ENCODE assay signal across 25 cellular contexts in the genomic region with DNA sequence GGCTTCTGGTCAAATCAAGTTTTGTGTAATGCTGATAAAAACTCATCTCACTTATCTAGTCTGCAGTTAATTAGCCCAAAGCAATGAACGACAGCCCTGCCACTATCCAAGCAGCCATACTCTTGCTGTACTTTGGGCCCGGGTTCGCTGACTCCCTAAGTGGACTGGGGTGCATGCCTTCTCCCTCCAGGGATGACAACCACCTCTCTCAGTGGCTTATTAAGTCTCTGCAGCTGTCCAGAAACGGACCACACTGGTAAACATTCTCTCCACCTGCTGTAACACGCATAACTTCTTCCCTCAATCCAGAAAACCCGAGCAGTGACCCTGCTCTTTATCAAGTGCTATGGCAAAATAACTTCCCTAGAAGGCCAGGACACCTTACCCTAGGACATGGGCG. TPM values are rescaled to one million over a fixed set of nuclear protein-coding genes. Genes with fewer than 3 reads are reported as not detected.
DNase-seq lines count a peak whose midpoint lies in the region; ATAC-seq, FAIRE-seq and TF ChIP-seq lines count a peak whose summit lies in the region.
"Had no signal": no experiment of that assay in that cellular context is flagged by ENCODE, and none has a peak within 500 bp of the region (broad histone marks: within the 10 kb centered on the region; RNA-seq: fewer than 3 reads in every experiment).

No MANE protein-coding gene starts in this region.

- no peaks in the 10 kb centered on the region for H3K27me3 Mint-ChIP-seq in activated naive CD8-positive, alpha-beta T cell treated with anti-CD3 and anti-CD28 coated beads, Interleukin-2, amount 50 U/mL, for 24 hours
- no peaks in the 10 kb centered on the region for H3K27me3 Mint-ChIP-seq in naive thymus-derived CD4-positive, alpha-beta T cell
- H3K27me3 Mint-ChIP-seq: stimulated activated naive B cell treated with anti-CD40 and anti-IgM and Interleukin-4, amounts not matched to agents 10 μg/mL and 1 μg/mL and 100 μg/mL, for 72 hours had no signal

- H3K4me3 ChIP-seq in left ventricle myocardium inferior (no peak overlapping the region), upper lobe of right lung (no peak overlapping the region)
- no peak overlapping the region for H3K4me3 ChIP-seq in naive thymus-derived CD4-positive, alpha-beta T cell (ENCODE audit: low read length)
- H3K4me3 ChIP-seq: GM23338, K562, PC-9, SK-N-MC, tibial artery had no signal

- H3K9me3 ChIP-seq in left ventricle myocardium inferior (replicated peaks) (no peaks in the 10 kb centered on the region), upper lobe of right lung (no peaks in the 10 kb centered on the region)
- H3K9me3 ChIP-seq in naive thymus-derived CD4-positive, alpha-beta T cell (ENCODE audit: control insufficient read depth in 2 of 3, low read length in 3 of 3), result no peaks in the 10 kb centered on the region
- H3K9me3 ChIP-seq: tibial artery had no signal

- intact Hi-C loops in left ventricle myocardium inferior (cut with micrococcal nuclease) (no loop called here), Right ventricle myocardium inferior (cut with DNase I) (loop anchor here (10.0 kb wide), 1 partner anchor 86 kb away; no protein-coding TSS in a partner anchor), upper lobe of right lung (cut with DNase I) (no loop called here)
- intact Hi-C loops in naive thymus-derived CD4-positive, alpha-beta T cell (cut with micrococcal nuclease), result loop anchor here (5.0 to 10.0 kb wide), 8 partner anchors 124 to 816 kb away; partner anchors contain the start of genes BTRC (in 1 of the 2), GBF1 (in 1 of the 2), HPS6 (in 1 of the 2) and KCNIP2 (in 1 of the 2)

- peaks cover 81% of the 10 kb centered on the region for H3K4me1 ChIP-seq in left ventricle myocardium inferior
- peaks cover 21 to 28% of the 10 kb centered on the region in 2 donors for H3K4me1 ChIP-seq in naive thymus-derived CD4-positive, alpha-beta T cell (ENCODE audit: control insufficient read depth in 2 of 2, insufficient read depth in 2 of 2, low read length in 2 of 2)
- H3K4me1 ChIP-seq in upper lobe of right lung, result peaks cover 46% of the 10 kb centered on the region

- no peak for FAIRE-seq in GM12891 (lab: Jason Lieb, UNC)
- FAIRE-seq: islet of Langerhans had no signal

- no peak for TF ChIP-seq CTCF in left ventricle myocardium inferior (IDR thresholded peaks at IDR 0.05; ENCODE audit: borderline replicate concordance)
- TF ChIP-seq CTCF in upper lobe of right lung (IDR thresholded peaks at IDR 0.05), result no peak

- CTCF ChIA-PET in naive thymus-derived CD4-positive, alpha-beta T cell (lab: Charles Lee), result no interaction called here

- H3K27ac ChIP-seq in left ventricle myocardium inferior (replicated peaks) (peak overlapping the region; percentile 43), upper lobe of right lung (peak overlapping the region; percentile 6)
- H3K27ac ChIP-seq in naive thymus-derived CD4-positive, alpha-beta T cell (ENCODE audit: low read depth, low read length), result no peak overlapping the region
- H3K27ac ChIP-seq: PC-9, SK-N-MC, tibial artery had no signal

- H3K4me3 Mint-ChIP-seq in activated naive CD8-positive, alpha-beta T cell treated with anti-CD3 and anti-CD28 coated beads, Interleukin-2, amount 50 U/mL, for 24 hours, result no peak overlapping the region
- peak overlapping the region in 6 of 10 donors; percentile 11 to 52 (median 33) for H3K4me3 Mint-ChIP-seq in naive thymus-derived CD4-positive, alpha-beta T cell
- H3K4me3 Mint-ChIP-seq: CD14-positive monocyte; GM23338; stimulated activated naive B cell treated with anti-CD40 and anti-IgM and Interleukin-4, amounts not matched to agents 10 μg/mL and 1 μg/mL and 100 μg/mL, for 72 hours had no signal

- H3K36me3 ChIP-seq in left ventricle myocardium inferior (no peaks in the 10 kb centered on the region), upper lobe of right lung (no peaks in the 10 kb centered on the region)
- peaks cover 0 to 4% (median 0%) of the 10 kb centered on the region in 3 experiments for H3K36me3 ChIP-seq in naive thymus-derived CD4-positive, alpha-beta T cell (ENCODE audit: control insufficient read depth in 2 of 3, insufficient read depth in 3 of 3, low read length in 3 of 3)

- H3K27me3 ChIP-seq in left ventricle myocardium inferior (ENCODE audit: low read depth) (no peaks in the 10 kb centered on the region), upper lobe of right lung (no peaks in the 10 kb centered on the region)
- no peaks in the 10 kb centered on the region for H3K27me3 ChIP-seq in naive thymus-derived CD4-positive, alpha-beta T cell (ENCODE audit: control insufficient read depth in 2 of 2, insufficient read depth in 2 of 2, low read length in 2 of 2)
- H3K27me3 ChIP-seq: tibial artery had no signal

- no peak for TF ChIP-seq POLR2A in GM12891 (IDR thresholded peaks at IDR 0.05; ENCODE audit: low read depth, low read length)

- ATAC-seq in Right ventricle myocardium inferior (no peak), upper lobe of right lung (no peak)
- ATAC-seq in activated naive CD8-positive, alpha-beta T cell treated with anti-CD3 and anti-CD28 coated beads, Interleukin-2, amount 50 U/mL, for 24 hours, result no peak
- ATAC-seq in naive thymus-derived CD4-positive, alpha-beta T cell, result no peak
- ATAC-seq: GM23338; K562; stimulated activated naive B cell treated with anti-CD40 and anti-IgM and Interleukin-4, amounts not matched to agents 10 μg/mL and 1 μg/mL and 100 μg/mL, for 72 hours had no signal

- H3K9me3 Mint-ChIP-seq in activated naive CD8-positive, alpha-beta T cell treated with anti-CD3 and anti-CD28 coated beads, Interleukin-2, amount 50 U/mL, for 24 hours, result no peaks in the 10 kb centered on the region
- peaks cover 0 to 2% (median 0%) of the 10 kb centered on the region in 11 donors for H3K9me3 Mint-ChIP-seq in naive thymus-derived CD4-positive, alpha-beta T cell
- H3K9me3 Mint-ChIP-seq: GM23338; stimulated activated naive B cell treated with anti-CD40 and anti-IgM and Interleukin-4, amounts not matched to agents 10 μg/mL and 1 μg/mL and 100 μg/mL, for 72 hours had no signal

- POLR2A ChIA-PET in naive thymus-derived CD4-positive, alpha-beta T cell (lab: Charles Lee), result interaction anchor here (0.7 kb wide), 1 partner anchor 379 kb away, joined by 3 read pairs; no protein-coding TSS in a partner anchor

- peak overlapping the region; percentile 23 for H3K27ac Mint-ChIP-seq in activated naive CD8-positive, alpha-beta T cell treated with anti-CD3 and anti-CD28 coated beads, Interleukin-2, amount 50 U/mL, for 24 hours
- peak overlapping the region in 5 of 9 donors; percentile 51 to 100 (median 62) for H3K27ac Mint-ChIP-seq in naive thymus-derived CD4-positive, alpha-beta T cell
- H3K27ac Mint-ChIP-seq: GM23338; stimulated activated naive B cell treated with anti-CD40 and anti-IgM and Interleukin-4, amounts not matched to agents 10 μg/mL and 1 μg/mL and 100 μg/mL, for 72 hours had no signal

- peaks cover 72% of the 10 kb centered on the region for H3K4me1 Mint-ChIP-seq in activated naive CD8-positive, alpha-beta T cell treated with anti-CD3 and anti-CD28 coated beads, Interleukin-2, amount 50 U/mL, for 24 hours
- peaks cover 36 to 81% (median 75%) of the 10 kb centered on the region in 7 donors for H3K4me1 Mint-ChIP-seq in naive thymus-derived CD4-positive, alpha-beta T cell

- DNase-seq in left ventricle myocardium inferior (no peak), Right ventricle myocardium inferior (ENCODE audit: missing footprints) (no peak), upper lobe of right lung (no peak), NCI-H748 (lab: John Stamatoyannopoulos, UW; ENCODE audit: unreplicated experiment) (no peak), GM12891 (ENCODE audit: insufficient read length, low spot score) (no peak)
- DNase-seq in activated naive CD8-positive, alpha-beta T cell treated with anti-CD3 and anti-CD28 coated beads, Interleukin-2, amount 50 U/mL, for 24 hours, result no peak
- no peak for DNase-seq in naive thymus-derived CD4-positive, alpha-beta T cell
- no peak for DNase-seq in stimulated activated CD4-positive, alpha-beta T cell treated with anti-CD3 and anti-CD28 coated beads, Interleukin-2, amount 100 ng/mL, for 24 hours
- DNase-seq: activated CD4-positive, alpha-beta T cell treated with anti-CD3 and anti-CD28 coated beads for 1 hour; activated effector memory CD4-positive, alpha-beta T cell treated with anti-CD3 and anti-CD28 coated beads, Interleukin-2, amount 50 U/mL, for 16 hours; amniotic stem cell; cerebellar nuclear complex; effector memory CD4-positive, alpha-beta T cell; head of caudate nucleus; NCI-H1092 treated with DMSO at 0.1 percent for 48 hours; NCI-H748 treated with DMSO at 0.1 percent for 48 hours; PC-9; stimulated activated naive B cell treated with anti-CD40 and anti-IgM and Interleukin-4, amounts not matched to agents 10 μg/mL and 1 μg/mL and 100 μg/mL, for 72 hours; T1000; tibial artery had no signal

- peaks cover 8% of the 10 kb centered on the region for H3K36me3 Mint-ChIP-seq in activated naive CD8-positive, alpha-beta T cell treated with anti-CD3 and anti-CD28 coated beads, Interleukin-2, amount 50 U/mL, for 24 hours (ENCODE audit: low read depth)
- peaks cover 9 to 25% (median 12%) of the 10 kb centered on the region in 5 donors for H3K36me3 Mint-ChIP-seq in naive thymus-derived CD4-positive, alpha-beta T cell

TF ChIP-seq in GM12891, 5 proteins besides CTCF, POLR2A, EP300 and RAD21:
- TF ChIP-seq TAF1 (IDR thresholded peaks at IDR 0.05; ENCODE audit: low read depth, low read length), result no peak
- TF ChIP-seq SPI1 (IDR thresholded peaks at IDR 0.05; ENCODE audit: low read depth, low read length), result no peak

RNA-seq across cellular contexts. Expression of gene FBXW4, which starts 3.9 kb away (rescaled TPM):
- 99.1 TPM for total RNA-seq in left ventricle myocardium inferior
- total RNA-seq in Right ventricle myocardium inferior, result 93.2 TPM
- total RNA-seq in naive thymus-derived CD4-positive, alpha-beta T cell, result 100 to 1,000 TPM in 1 of 5 experiments, 10 to 100 TPM in 4; 47.2 to 105 (median 88.1) TPM
- 10 to 100 TPM in 1 of 2 donors, 1 to 10 TPM in 1; 6.1 to 15.9 TPM for polyA plus RNA-seq in naive thymus-derived CD4-positive, alpha-beta T cell
- total RNA-seq in upper lobe of right lung, result 94.3 TPM
- 27.4 TPM for polyA plus RNA-seq in GM12891 (2012; ENCODE audit: low read depth, missing spikeins)

Comparison
In these comparisons a context has a peak if more than half of its experiments do, and no peak if none do; other contexts are left out.
1. intact Hi-C loops: an anchor here in Right ventricle myocardium inferior (10.0 kb wide) and naive thymus-derived CD4-positive, alpha-beta T cell (5.0 to 10.0 kb wide); none called in left ventricle myocardium inferior and upper lobe of right lung.